ENCODE assay signal across 14 cellular contexts in genomic region chr20:59148713-59149493, GRCh38. TPM values are rescaled to one million over a fixed set of nuclear protein-coding genes. Genes with fewer than 3 reads are reported as not detected.
DNase-seq lines count a peak whose midpoint lies in the region; ATAC-seq, FAIRE-seq and TF ChIP-seq lines count a peak whose summit lies in the region.
"Had no signal": no experiment of that assay in that cellular context is flagged by ENCODE, and none has a peak within 500 bp of the region (broad histone marks: within the 10 kb centered on the region; RNA-seq: fewer than 3 reads in every experiment).

No MANE protein-coding gene starts in this region.

- TF ChIP-seq CTCF in CD8-positive, alpha-beta T cell (IDR thresholded peaks at IDR 0.05): no peak
- TF ChIP-seq CTCF in Peyer's patch (IDR thresholded peaks at IDR 0.05): no peak
- TF ChIP-seq CTCF in K562 (IDR thresholded peaks at IDR 0.05 in 2 of 3, conservative IDR thresholded peaks at IDR 0.05 in 1 of 3; ENCODE audit: insufficient read depth in 2 of 3, low read depth in 1 of 3, low read length in 3 of 3): no peak

- CTCF ChIA-PET in CD8-positive, alpha-beta T cell (lab: Charles Lee): interaction anchor here (0.6 to 2.3 kb wide), 4 partner anchors 16 to 61 kb away, joined by 3 to 9 read pairs (median 6); no protein-coding TSS in a partner anchor
- CTCF ChIA-PET in K562 (lab: Yijun Ruan, JAX; ENCODE audit: low intra/inter-chr PET ratio): no interaction called here

- DNase-seq in CD8-positive, alpha-beta T cell: peak in 3 of 7 experiments; percentile 16 to 53 (median 29)
- peak in 2 of 3 donors; percentile 68 to 70 for DNase-seq in Peyer's patch
- peak in 1 of 4 experiments; percentile 9 for DNase-seq in K562 (ENCODE audit: extremely low read depth in 1 of 4, low spot score in 3 of 4)
- peak in 2 of 10 donors; percentile 43 to 68 for DNase-seq in naive thymus-derived CD8-positive, alpha-beta T cell
- DNase-seq in MG63: no peak
- DNase-seq: COR-L47, GOT3, NCI-H1436 treated with DMSO at 0.1 percent for 48 hours, NCI-H526 treated with DMSO at 0.1 percent for 48 hours had no signal

- H3K27me3 ChIP-seq in CD8-positive, alpha-beta T cell (ENCODE audit: insufficient read depth, low read length): no peaks in the 10 kb centered on the region
- H3K27me3 ChIP-seq in Peyer's patch (no peaks in the 10 kb centered on the region), K562 (ENCODE audit: control insufficient read depth in 2 of 2, insufficient read depth in 2 of 2, low read length in 2 of 2) (peaks cover 25 to 67% of the 10 kb centered on the region in 2 experiments), MG63 (peaks cover 5% of the 10 kb centered on the region; the same call in 1 of the 2 replicates)

- no peak for FAIRE-seq in K562 (lab: Jason Lieb, UNC)

- no peaks in the 10 kb centered on the region for H3K79me2 ChIP-seq in K562 (ENCODE audit: control insufficient read depth, insufficient read depth, low read length)

- intact Hi-C loops in CD8-positive, alpha-beta T cell (cut with DNase I, micrococcal nuclease): loop anchor here (5.0 to 10.0 kb wide), 4 partner anchors 47 to 844 kb away; partner anchors contain the start of genes RAB22A (in 2 of the 2), PRELID3B (in 1 of the 2) and STX16 (in 1 of the 2)
- intact Hi-C loops in K562 (cut with micrococcal nuclease): no loop called here

- WGBS in K562 (ENCODE audit: insufficient coverage, low coverage, missing lambda C conversion rate): 2% methylated on average over 9 of the region's 9 CpGs

- TF ChIP-seq RAD21 in K562 (CRISPR knock-in tag; conservative IDR thresholded peaks at IDR 0.05 in 1 of 2, IDR thresholded peaks at IDR 0.05 in 1 of 2): no peak

- no peaks in the 10 kb centered on the region for H3K9me1 ChIP-seq in K562 (ENCODE audit: control insufficient read depth, insufficient read depth, low read length)

- H3K4me1 Mint-ChIP-seq in CD8-positive, alpha-beta T cell (ENCODE audit: low read depth): peaks cover 94% of the 10 kb centered on the region
- H3K4me1 Mint-ChIP-seq in naive thymus-derived CD8-positive, alpha-beta T cell: peaks cover 52 to 97% (median 97%) of the 10 kb centered on the region in 4 donors

- H2AFZ ChIP-seq in K562 (ENCODE audit: low read depth, low read length): no peak overlapping the region

- no TSS peak for BruUV-seq in K562 (replicated peaks; lab: Mats Ljungman, UMichigan)

- H3K27me3 Mint-ChIP-seq in CD8-positive, alpha-beta T cell (ENCODE audit: low read depth): no peaks in the 10 kb centered on the region
- H3K27me3 Mint-ChIP-seq in naive thymus-derived CD8-positive, alpha-beta T cell: no peaks in the 10 kb centered on the region

- H4K20me1 ChIP-seq in K562 (replicated peaks; ENCODE audit: control insufficient read depth, insufficient read depth, low read length): peaks cover 25% of the 10 kb centered on the region

- TF ChIP-seq EP300 in K562 (IDR thresholded peaks at IDR 0.05; ENCODE audit: low read length): no peak

- H3K4me1 ChIP-seq in CD8-positive, alpha-beta T cell (ENCODE audit: insufficient read depth, low read length): peaks cover 94% of the 10 kb centered on the region
- H3K4me1 ChIP-seq in Peyer's patch (peaks cover 0 to 27% (median 7%) of the 10 kb centered on the region in 4 donors), K562 (replicated peaks in 1 of 2; ENCODE audit: control insufficient read depth in 2 of 2, insufficient read depth in 2 of 2, low read length in 2 of 2) (no peaks in the 10 kb centered on the region)

- H3K9me3 Mint-ChIP-seq in CD8-positive, alpha-beta T cell: no peaks in the 10 kb centered on the region
- peaks cover 0 to 10% (median 0%) of the 10 kb centered on the region in 9 donors for H3K9me3 Mint-ChIP-seq in naive thymus-derived CD8-positive, alpha-beta T cell
- H3K9me3 Mint-ChIP-seq: nephron had no signal

- H3K27ac Mint-ChIP-seq in CD8-positive, alpha-beta T cell: peak overlapping the region; percentile 95
- H3K27ac Mint-ChIP-seq in naive thymus-derived CD8-positive, alpha-beta T cell: peak overlapping the region; percentile 96 to 100 (median 99)
- H3K27ac Mint-ChIP-seq: brain had no signal

- peak overlapping the region; percentile 33 for H3K4me3 ChIP-seq in CD8-positive, alpha-beta T cell (ENCODE audit: low read depth, low read length)
- no peak overlapping the region for H3K4me3 ChIP-seq in Peyer's patch
- no peak overlapping the region for H3K4me3 ChIP-seq in K562
- H3K4me3 ChIP-seq in MG63: no peak overlapping the region

- POLR2A ChIA-PET in CD8-positive, alpha-beta T cell (lab: Charles Lee): interaction anchor here (0.8 to 3.6 kb wide), 5 partner anchors 11 to 61 kb away, joined by 3 to 32 read pairs (median 4); no protein-coding TSS in a partner anchor
- POLR2A ChIA-PET in K562 (lab: Yijun Ruan, JAX): no interaction called here
- POLR2A ChIA-PET in naive thymus-derived CD8-positive, alpha-beta T cell (lab: Charles Lee): interaction anchor here (0.7 to 8.6 kb wide), 9 partner anchors 11 to 260 kb away, joined by 3 to 190 read pairs (median 10); partner anchors contain the start of gene ZNF831

- peaks cover 24% of the 10 kb centered on the region for H3K36me3 Mint-ChIP-seq in CD8-positive, alpha-beta T cell
- peaks cover 0 to 17% (median 3%) of the 10 kb centered on the region in 3 donors for H3K36me3 Mint-ChIP-seq in naive thymus-derived CD8-positive, alpha-beta T cell
- H3K36me3 Mint-ChIP-seq: brain had no signal

- in situ Hi-C loops in K562 (cut with MboI): no loop called here

- no peaks in the 10 kb centered on the region for H3K36me3 ChIP-seq in CD8-positive, alpha-beta T cell (ENCODE audit: insufficient read depth, low read length)
- H3K36me3 ChIP-seq in Peyer's patch: no peaks in the 10 kb centered on the region
- no peaks in the 10 kb centered on the region for H3K36me3 ChIP-seq in K562 (ENCODE audit: control insufficient read depth, insufficient read depth, low read length)
- no peaks in the 10 kb centered on the region for H3K36me3 ChIP-seq in MG63

- no peak overlapping the region for H3K9ac ChIP-seq in K562 (ENCODE audit: insufficient read depth in 1 of 2, low read depth in 2 of 2, low read length in 2 of 2)

- H3K4me3 Mint-ChIP-seq in CD8-positive, alpha-beta T cell: peak overlapping the region; percentile 71
- peak overlapping the region; percentile 51 to 86 (median 75) for H3K4me3 Mint-ChIP-seq in naive thymus-derived CD8-positive, alpha-beta T cell
- H3K4me3 Mint-ChIP-seq: brain, nephron had no signal

- peak overlapping the region; percentile 90 for H3K27ac ChIP-seq in CD8-positive, alpha-beta T cell (ENCODE audit: low read depth, low read length)
- H3K27ac ChIP-seq in Peyer's patch: peak overlapping the region; percentile 21 to 72 (median 66)
- no peak overlapping the region for H3K27ac ChIP-seq in K562 (ENCODE audit: extremely low read depth, low read depth, low read length)

- no peak overlapping the region for H3K4me2 ChIP-seq in K562 (ENCODE audit: insufficient read depth, low read length)

- ATAC-seq in CD8-positive, alpha-beta T cell: no peak
- ATAC-seq in K562: no peak
- no peak for ATAC-seq in naive thymus-derived CD8-positive, alpha-beta T cell
- ATAC-seq in HG02884 (IDR thresholded peaks at IDR 0.05; ENCODE audit: unreplicated experiment): no peak
- ATAC-seq in GM19351 (IDR thresholded peaks at IDR 0.05; ENCODE audit: unreplicated experiment): no peak

- no peaks in the 10 kb centered on the region for H3K9me3 ChIP-seq in CD8-positive, alpha-beta T cell (ENCODE audit: low read length)
- H3K9me3 ChIP-seq in Peyer's patch (no peaks in the 10 kb centered on the region), K562 (replicated peaks; ENCODE audit: control insufficient read depth, insufficient read depth, low read depth, low read length) (no peaks in the 10 kb centered on the region), MG63 (no peaks in the 10 kb centered on the region)

- TF ChIP-seq POLR2A in Peyer's patch (IDR thresholded peaks at IDR 0.05): no peak
- TF ChIP-seq POLR2A in K562 (conservative IDR thresholded peaks at IDR 0.05): no peak

TF ChIP-seq in K562, 482 proteins besides CTCF, POLR2A, EP300 and RAD21 (continues in another document):
- TF ChIP-seq ZNF212 (CRISPR knock-in tag; IDR thresholded peaks at IDR 0.05): no peak
- TF ChIP-seq, protein P1, sequence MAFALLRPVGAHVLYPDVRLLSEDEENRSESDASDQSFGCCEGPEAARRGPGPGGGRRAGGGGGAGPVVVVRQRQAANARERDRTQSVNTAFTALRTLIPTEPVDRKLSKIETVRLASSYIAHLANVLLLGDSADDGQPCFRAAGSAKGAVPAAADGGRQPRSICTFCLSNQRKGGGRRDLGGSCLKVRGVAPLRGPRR (CRISPR knock-in tag; IDR thresholded peaks at IDR 0.05): no peak
- TF ChIP-seq HNRNPK (IDR thresholded peaks at IDR 0.05; ENCODE audit: low read depth, low read length, poor library complexity, severe bottlenecking): no peak
- TF ChIP-seq LCOR (CRISPR knock-in tag; IDR thresholded peaks at IDR 0.05): no peak
- no peak for TF ChIP-seq ETS2 (tag; IDR thresholded peaks at IDR 0.05; ENCODE audit: borderline replicate concordance, poor library complexity, severe bottlenecking)

RNA-seq across cellular contexts. Expression of gene ZNF831, which starts 14.7 kb away (rescaled TPM):
- total RNA-seq in CD8-positive, alpha-beta T cell: 10 to 100 TPM; 15.3 to 16.3 TPM
- total RNA-seq in Peyer's patch: 10 to 100 TPM in 1 of 4 donors, 1 to 10 TPM in 3; 1.7 to 11.6 (median 2.3) TPM
- total RNA-seq in K562 (2011; cell fraction: chromatin; rRNA removed; ENCODE audit: low replicate concordance): not detected in 2 replicates
- not detected in 2 replicates for total RNA-seq in K562 (2011; cell fraction: nucleolus; rRNA removed)
- total RNA-seq in K562 (2011; cell fraction: nucleoplasm; rRNA removed): not detected in 2 replicates
- total RNA-seq in K562 (2014; rRNA removed): not detected in 2 replicates
- not detected in 2 replicates for total RNA-seq in K562 (2014; rRNA removed; fragmentation: Illumina TruSeq; extraction: Trizol)
- not detected in 2 replicates for total RNA-seq in K562 (2015; rRNA removed; fragmentation: Illumina TruSeq; extraction: Trizol)
- not detected in 2 replicates for total RNA-seq in K562 (2021)
- polyA plus RNA-seq in K562 (2011; rRNA removed): not detected in 2 replicates
- not detected in 2 replicates for polyA plus RNA-seq in K562 (2011; cell fraction: cytosol; rRNA removed)
- polyA plus RNA-seq in K562 (2011; cell fraction: nucleus; rRNA removed): not detected in 2 replicates
- polyA plus RNA-seq in K562 (2012): not detected in 2 replicates
- not detected in 2 replicates for polyA plus RNA-seq in K562 (2014; fragmentation: Illumina TruSeq; extraction: Trizol)
- polyA plus RNA-seq in K562 (2014; fragmentation: Nextera tagmentation; extraction: Ambion mirVana): not detected
- not detected in 2 replicates for polyA plus RNA-seq in K562 (2014; rRNA removed)
- not detected in 2 replicates for polyA minus RNA-seq in K562 (2011; rRNA and poly(A)+ RNA removed)
- polyA minus RNA-seq in K562 (2011; cell fraction: cytosol; rRNA and poly(A)+ RNA removed): not detected in 2 replicates
- not detected in 2 replicates for polyA minus RNA-seq in K562 (2011; cell fraction: nucleus; rRNA and poly(A)+ RNA removed)
- total RNA-seq in naive thymus-derived CD8-positive, alpha-beta T cell: 10 to 100 TPM; 28.0 to 29.9 TPM
- 1 to 10 TPM; 5.5 to 6.2 (median 5.9) TPM for polyA plus RNA-seq in naive thymus-derived CD8-positive, alpha-beta T cell
- total RNA-seq in MG63 (2014; rRNA removed; shearing (Covaris generic); ENCODE audit: low replicate concordance): not detected in 2 replicates
- total RNA-seq: kidney epithelial cell had no signal
